20 cellular contexts compared by ENCODE assay signal in the genomic region with DNA sequence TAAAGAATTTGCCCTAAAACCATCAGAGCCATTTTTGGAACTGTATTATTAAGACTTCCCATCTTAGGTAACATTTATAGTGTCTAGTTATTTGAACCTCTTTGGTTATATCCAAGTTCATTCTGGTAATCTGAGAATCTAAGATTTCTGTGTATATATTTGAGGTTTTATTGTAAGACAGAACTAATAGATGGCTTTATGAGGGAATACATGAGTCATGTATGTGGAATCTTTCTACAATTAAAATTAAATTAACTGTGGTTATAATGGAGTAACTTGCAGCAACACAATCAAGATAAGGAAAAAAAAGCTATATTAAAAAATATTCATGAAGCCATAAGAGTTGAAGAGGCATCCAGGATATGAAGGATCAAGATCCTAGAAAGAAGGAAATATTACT.
A peak's percentile ranks its signal among the peaks of the same experiment; 100 is the strongest.
DNase-seq lines count a peak whose midpoint lies in the region; ATAC-seq and TF ChIP-seq lines count a peak whose summit lies in the region.
"Had no signal": no experiment of that assay in that cellular context is flagged by ENCODE, and none has a peak within 500 bp of the region (broad histone marks: within the 10 kb centered on the region; RNA-seq: fewer than 3 reads in every experiment).

No MANE protein-coding gene starts in this region.

- no peak overlapping the region for H3K4me3 ChIP-seq in BLaER1 treated with 17β-estradiol and CSF1 and Interleukin-3, amounts not matched to agents 10 nM and 100 nM
- no peak overlapping the region for H3K4me3 ChIP-seq in GM23248
- no peak overlapping the region for H3K4me3 ChIP-seq in fibroblast of villous mesenchyme (ENCODE audit: low read depth, low read length)
- H3K4me3 ChIP-seq: A549, HAP-1 had no signal

- no peak overlapping the region for H3K9ac ChIP-seq in BLaER1 treated with 17β-estradiol and CSF1 and Interleukin-3, amounts not matched to agents 10 nM and 100 nM
- H3K9ac ChIP-seq in GM23248 = no peak overlapping the region

- H3K27ac ChIP-seq in BLaER1 treated with 17β-estradiol and CSF1 and Interleukin-3, amounts not matched to agents 10 nM and 100 nM = peak overlapping the region in 1 of 11 experiments; percentile 42; a peak in 1 of 22 replicates
- no peak overlapping the region for H3K27ac ChIP-seq in GM23248
- H3K27ac ChIP-seq: A549 had no signal

- H3K27me3 ChIP-seq in BLaER1 treated with 17β-estradiol and CSF1 and Interleukin-3, amounts not matched to agents 10 nM and 100 nM = no peaks in the 10 kb centered on the region
- no peaks in the 10 kb centered on the region for H3K27me3 ChIP-seq in GM23248 (replicated peaks; ENCODE audit: insufficient read depth)

- no peaks in the 10 kb centered on the region for H3K9me2 ChIP-seq in GM23248 (ENCODE audit: insufficient read depth)

- peaks cover 39 to 63% (median 50%) of the 10 kb centered on the region in 11 experiments for H3K9me3 ChIP-seq in BLaER1 treated with 17β-estradiol and CSF1 and Interleukin-3, amounts not matched to agents 10 nM and 100 nM (replicated peaks in 1 of 11)
- no peaks in the 10 kb centered on the region for H3K9me3 ChIP-seq in GM23248 (ENCODE audit: low read depth)
- H3K9me3 ChIP-seq: HAP-1 had no signal

- no peak overlapping the region for H2AFZ ChIP-seq in GM23248

- no peaks in the 10 kb centered on the region for H3K79me2 ChIP-seq in GM23248 (ENCODE audit: insufficient read depth)

- H3F3A ChIP-seq in GM23248 (ENCODE audit: insufficient read depth) = no peaks in the 10 kb centered on the region

- peaks cover 0 to 40% (median 32%) of the 10 kb centered on the region in 10 experiments; a peak in 17 of 20 replicates for H3K4me1 ChIP-seq in BLaER1 treated with 17β-estradiol and CSF1 and Interleukin-3, amounts not matched to agents 10 nM and 100 nM
- 0 out of 2 replicates have a peak, but pooled peaks cover 4% of the 10 kb centered on the region for H3K4me1 ChIP-seq in GM23248 (ENCODE audit: insufficient read depth)
- H3K4me1 ChIP-seq: A549, HAP-1 had no signal

- TF ChIP-seq CTCF in fibroblast of villous mesenchyme (IDR thresholded peaks at IDR 0.05; ENCODE audit: insufficient read depth, low read depth, low read length) = no peak

- DNase-seq in GM23248 (no peak), amniotic epithelial cell (ENCODE audit: low read depth) (peak; percentile 15), fibroblast of villous mesenchyme (ENCODE audit: low read depth) (peak; percentile 13), ecto neural progenitor cell (ENCODE audit: low spot score) (no peak), UCSD-AML1 (lab: John Stamatoyannopoulos, UW; ENCODE audit: unreplicated experiment) (no peak)
- DNase-seq: Calu3; DMS79 treated with DMSO at 0.1 percent for 48 hours; GOT3; Karpas-422; NCI-H2029; NCI-H446 treated with DMSO at 0.1 percent for 48 hours; NCI-H526; NCI-H82; NK-92 treated with Interleukin-12 subunit alpha and Interleukin-12 subunit beta, amount 100 ng/mL, for 24 hours; Right ventricle myocardium superior; RPMI8226 had no signal

- in situ Hi-C loops in GM23248 (cut with MboI) = no loop called here

- peak overlapping the region in 8 of 11 experiments; percentile 52 to 85 (median 71); a peak in 15 of 22 replicates for H3K4me2 ChIP-seq in BLaER1 treated with 17β-estradiol and CSF1 and Interleukin-3, amounts not matched to agents 10 nM and 100 nM
- peak overlapping the region; percentile 14 for H3K4me2 ChIP-seq in GM23248 (ENCODE audit: unreplicated experiment)
- H3K4me2 ChIP-seq: A549 had no signal

- no peak for ATAC-seq in HG03097 (IDR thresholded peaks at IDR 0.05; ENCODE audit: low FRiP score, unreplicated experiment)
- ATAC-seq: A549 had no signal

- H3K36me3 ChIP-seq in BLaER1 treated with 17β-estradiol and CSF1 and Interleukin-3, amounts not matched to agents 10 nM and 100 nM = 0 out of 22 replicates have a peak, but pooled peaks cover 0 to 6% (median 0%) of the 10 kb centered on the region in 11 experiments
- no peaks in the 10 kb centered on the region for H3K36me3 ChIP-seq in GM23248 (ENCODE audit: low read depth)
- H3K36me3 ChIP-seq: HAP-1 had no signal

- H4K20me1 ChIP-seq in BLaER1 treated with 17β-estradiol and CSF1 and Interleukin-3, amounts not matched to agents 10 nM and 100 nM = no peaks in the 10 kb centered on the region
- no peaks in the 10 kb centered on the region for H4K20me1 ChIP-seq in GM23248 (ENCODE audit: insufficient read depth)

Comparison
In these comparisons a context has a peak if more than half of its experiments do, and no peak if none do; other contexts are left out.
1. DNase-seq: peak in amniotic epithelial cell (single experiment) and fibroblast of villous mesenchyme (single experiment); none in GM23248 (single experiment), ecto neural progenitor cell (single experiment) and UCSD-AML1 (single experiment).